Comparison of ENCODE assay signal across 17 cellular contexts in genomic region chr17:43392397-43392796, GRCh38.
"Had no signal": no experiment of that assay in that cellular context is flagged by ENCODE, and none has a peak within 500 bp of the region (broad histone marks: within the 10 kb centered on the region; RNA-seq: fewer than 3 reads in every experiment).

No MANE protein-coding gene starts in this region.

- H3K4me3 ChIP-seq: left ventricle myocardium inferior had no signal

- H3K36me3 Mint-ChIP-seq: activated naive CD4-positive, alpha-beta T cell treated with anti-CD3 and anti-CD28 coated beads, Interleukin-2, amount 50 U/mL, for 72 hours; naive thymus-derived CD4-positive, alpha-beta T cell had no signal

- H3K27ac ChIP-seq: left ventricle myocardium inferior, WERI-Rb-1 had no signal

- H3K27ac Mint-ChIP-seq: activated naive CD4-positive, alpha-beta T cell treated with anti-CD3 and anti-CD28 coated beads, Interleukin-2, amount 50 U/mL, for 72 hours had no signal

- ATAC-seq: activated naive CD4-positive, alpha-beta T cell treated with anti-CD3 and anti-CD28 coated beads, Interleukin-2, amount 50 U/mL, for 72 hours; naive thymus-derived CD4-positive, alpha-beta T cell had no signal

- H3K9me3 Mint-ChIP-seq: activated naive CD4-positive, alpha-beta T cell treated with anti-CD3 and anti-CD28 coated beads, Interleukin-2, amount 50 U/mL, for 72 hours; naive thymus-derived CD4-positive, alpha-beta T cell had no signal

- H3K36me3 ChIP-seq: left ventricle myocardium inferior, WERI-Rb-1 had no signal

- H3K27me3 Mint-ChIP-seq: naive thymus-derived CD4-positive, alpha-beta T cell had no signal

- FAIRE-seq: frontal cortex, kidney, urothelium cell line had no signal

- DNase-seq: activated CD4-positive, alpha-beta T cell treated with anti-CD3 and anti-CD28 coated beads for 1 hour; activated CD4-positive, alpha-beta T cell treated with anti-CD3 and anti-CD28 coated beads, Interleukin-2, amount 50 U/mL, for 48 hours; activated gamma-delta T cell treated with Interleukin-2 at 50 U/mL for 16 hours; amygdala; caudate nucleus; head of caudate nucleus; kidney; left ventricle myocardium inferior; naive thymus-derived CD4-positive, alpha-beta T cell; nucleus accumbens; retina; stimulated activated naive CD4-positive, alpha-beta T cell; SW 1271; WERI-Rb-1 had no signal

- H3K9me3 ChIP-seq: left ventricle myocardium inferior had no signal
